ENCODE assay signal across 11 cellular contexts in genomic region chr20:39429716-39430115, GRCh38.
DNase-seq lines count a peak whose midpoint lies in the region; ATAC-seq, FAIRE-seq and TF ChIP-seq lines count a peak whose summit lies in the region.
"Had no signal": no experiment of that assay in that cellular context is flagged by ENCODE, and none has a peak within 500 bp of the region (broad histone marks: within the 10 kb centered on the region; RNA-seq: fewer than 3 reads in every experiment).

No MANE protein-coding gene starts in this region.

- TF ChIP-seq CTCF in MCF 10A (IDR thresholded peaks at IDR 0.05; ENCODE audit: unreplicated experiment) (peak; percentile 27), breast epithelium (IDR thresholded peaks at IDR 0.05) (no peak), type B pancreatic cell (conservative IDR thresholded peaks at IDR 0.05) (peak; percentile 61)

- no TSS peak for BruUV-seq in MCF 10A (replicated peaks; lab: Mats Ljungman, UMichigan)

- intact Hi-C loops in MCF 10A (cut with micrococcal nuclease) = loop anchor here (5.0 kb wide), 1 partner anchor 162 kb away; no protein-coding TSS in a partner anchor
- intact Hi-C loops in breast epithelium (cut with DNase I; ENCODE audit: low total_unique reads) = no loop called here
- intact Hi-C loops in left ventricle myocardium superior (cut with micrococcal nuclease) = no loop called here

- H3K4me1 ChIP-seq in breast epithelium = no peaks in the 10 kb centered on the region

- no peaks in the 10 kb centered on the region for H3K27me3 ChIP-seq in breast epithelium

- H3K36me3 ChIP-seq in breast epithelium = no peaks in the 10 kb centered on the region

- peaks cover 7% of the 10 kb centered on the region for H3K4me1 Mint-ChIP-seq in MCF 10A (ENCODE audit: insufficient read depth, unreplicated experiment)
- peaks cover 21% of the 10 kb centered on the region for H3K4me1 Mint-ChIP-seq in type B pancreatic cell (ENCODE audit: unreplicated experiment)
- H3K4me1 Mint-ChIP-seq: CD4-positive, CD25-positive, alpha-beta regulatory T cell had no signal

- no peaks in the 10 kb centered on the region for H3K9me3 ChIP-seq in breast epithelium

- H3K27ac ChIP-seq in breast epithelium = no peak overlapping the region

- H3K27me3 Mint-ChIP-seq in MCF 10A (ENCODE audit: insufficient read depth, unreplicated experiment) (no peaks in the 10 kb centered on the region), type B pancreatic cell (no peaks in the 10 kb centered on the region)
- H3K27me3 Mint-ChIP-seq: CD4-positive, CD25-positive, alpha-beta regulatory T cell had no signal

- TF ChIP-seq POLR2A in breast epithelium (IDR thresholded peaks at IDR 0.05) (no peak), GM12892 (IDR thresholded peaks at IDR 0.05; ENCODE audit: low read depth, low read length) (no peak)

- CTCF ChIA-PET in MCF 10A (lab: Yijun Ruan, JAX) = interaction anchor here (0.6 to 1.5 kb wide), 24 partner anchors 8 to 1803 kb away, joined by 3 to 15 read pairs (median 3); no protein-coding TSS in a partner anchor

- ATAC-seq in left ventricle myocardium superior = peak; percentile 31
- no peak for ATAC-seq in GM21723 (IDR thresholded peaks at IDR 0.05; ENCODE audit: unreplicated experiment)

- FAIRE-seq in GM12892 (lab: Jason Lieb, UNC) = no peak

- H3K9me3 Mint-ChIP-seq in MCF 10A (ENCODE audit: unreplicated experiment) = no peaks in the 10 kb centered on the region
- H3K9me3 Mint-ChIP-seq in type B pancreatic cell = no peaks in the 10 kb centered on the region

- H3K36me3 Mint-ChIP-seq in MCF 10A (ENCODE audit: insufficient read depth, unreplicated experiment) (no peaks in the 10 kb centered on the region), type B pancreatic cell (no peaks in the 10 kb centered on the region)
- H3K36me3 Mint-ChIP-seq: CD4-positive, CD25-positive, alpha-beta regulatory T cell had no signal

- DNase-seq in MCF 10A (ENCODE audit: unreplicated experiment) = peak; percentile 8
- no peak for DNase-seq in breast epithelium (ENCODE audit: low spot score in 2 of 2)
- peak; percentile 31 for DNase-seq in OCI-M1 (lab: John Stamatoyannopoulos, UW)
- no peak for DNase-seq in left ventricle myocardium superior
- no peak for DNase-seq in type B pancreatic cell (ENCODE audit: extremely low spot score, unreplicated experiment)
- DNase-seq in activated effector memory CD4-positive, alpha-beta T cell treated with anti-CD3 and anti-CD28 coated beads, Interleukin-2, amount 50 U/mL, for 16 hours = no peak
- no peak for DNase-seq in GM12892 (ENCODE audit: insufficient read length)
- DNase-seq: activated T-cell treated with anti-CD3 and anti-CD28 coated beads, Interleukin-2, amount 50 U/mL, for 1 hour; CD4-positive, CD25-positive, alpha-beta regulatory T cell; T-helper 2 cell had no signal

- H3K4me3 Mint-ChIP-seq in MCF 10A (ENCODE audit: unreplicated experiment) (no peak overlapping the region), type B pancreatic cell (no peak overlapping the region)
- H3K4me3 Mint-ChIP-seq: CD4-positive, CD25-positive, alpha-beta regulatory T cell had no signal

- POLR2A ChIA-PET in MCF 10A (lab: Yijun Ruan, JAX) = interaction anchor here (0.9 kb wide), 1 partner anchor 14 kb away, joined by 3 read pairs; no protein-coding TSS in a partner anchor

- H3K27ac Mint-ChIP-seq in MCF 10A (ENCODE audit: low read depth, unreplicated experiment) (no peak overlapping the region), type B pancreatic cell (no peak overlapping the region)

- H3K4me3 ChIP-seq in breast epithelium = no peak overlapping the region

Comparison
In these comparisons a context has a peak if more than half of its experiments do, and no peak if none do; other contexts are left out.
1. DNase-seq: peak in MCF 10A (single experiment) and OCI-M1 (single experiment); none in breast epithelium (0 of 2), left ventricle myocardium superior (single experiment), type B pancreatic cell (single experiment), activated effector memory CD4-positive, alpha-beta T cell treated with anti-CD3 and anti-CD28 coated beads, Interleukin-2, amount 50 U/mL, for 16 hours (single experiment) and GM12892 (single experiment).
2. CTCF ChIP-seq: peak in MCF 10A (single experiment) and type B pancreatic cell (single experiment); none in breast epithelium (0 of 3).